1 cellular context compared by ENCODE assay signal in genomic region chr12:6775775-6776174, GRCh38.
TF ChIP-seq lines count a peak whose summit lies in the region.

No MANE protein-coding gene starts in this region.

TF ChIP-seq in HepG2, 621 proteins besides CTCF, POLR2A, EP300 and RAD21 (continued from another document and continues in another):
- TF ChIP-seq PRDM15 (CRISPR knock-in tag; IDR thresholded peaks at IDR 0.05) (no peak), AHR (CRISPR knock-in tag; IDR thresholded peaks at IDR 0.05) (no peak), ZNF180 (CRISPR knock-in tag; IDR thresholded peaks at IDR 0.05; ENCODE audit: borderline replicate concordance, low read depth) (no peak), TAF15 (IDR thresholded peaks at IDR 0.05; ENCODE audit: low read depth, low read length, poor library complexity, severe bottlenecking) (no peak), SNAPC5 (CRISPR knock-in tag; IDR thresholded peaks at IDR 0.05; ENCODE audit: borderline replicate concordance) (no peak), ZBTB8A (CRISPR knock-in tag; IDR thresholded peaks at IDR 0.05; ENCODE audit: borderline replicate concordance, low read depth) (peak; percentile 63; the same call in 1 of the 2 replicates), ZNF724P (CRISPR knock-in tag; IDR thresholded peaks at IDR 0.05; ENCODE audit: borderline replicate concordance) (no peak), RNF219 (CRISPR knock-in tag; IDR thresholded peaks at IDR 0.05) (no peak), ZNF446 (CRISPR knock-in tag; IDR thresholded peaks at IDR 0.05) (no peak), ZNF670 (CRISPR knock-in tag; IDR thresholded peaks at IDR 0.05; ENCODE audit: borderline replicate concordance) (no peak), NFE2L2 (IDR thresholded peaks at IDR 0.05; ENCODE audit: low read length) (no peak), CENPX (CRISPR knock-in tag; IDR thresholded peaks at IDR 0.05) (no peak), ZNF326 (CRISPR knock-in tag; IDR thresholded peaks at IDR 0.05; ENCODE audit: borderline replicate concordance) (no peak), MAFG (CRISPR knock-in tag; IDR thresholded peaks at IDR 0.05) (no peak), HMGA1 (CRISPR knock-in tag; conservative IDR thresholded peaks at IDR 0.05) (no peak), HDAC1 (CRISPR knock-in tag; IDR thresholded peaks at IDR 0.05) (peak; percentile 87), ZNF780A (CRISPR knock-in tag; IDR thresholded peaks at IDR 0.05) (no peak), SP2 (CRISPR knock-in tag; IDR thresholded peaks at IDR 0.05) (no peak), ZNF44 (CRISPR knock-in tag; IDR thresholded peaks at IDR 0.05) (no peak), KMT2B (CRISPR knock-in tag; IDR thresholded peaks at IDR 0.05) (0 out of 2 replicates have a peak, but pooled peaks have one; percentile 23), ZNF264 (CRISPR knock-in tag; IDR thresholded peaks at IDR 0.05) (peak; percentile 74; the same call in 1 of the 2 replicates), KDM4B (CRISPR knock-in tag; IDR thresholded peaks at IDR 0.05) (no peak), E2F1 (CRISPR knock-in tag; IDR thresholded peaks at IDR 0.05) (no peak), ZBTB37 (CRISPR knock-in tag; IDR thresholded peaks at IDR 0.05) (no peak), ZNF816 (CRISPR knock-in tag; IDR thresholded peaks at IDR 0.05; ENCODE audit: borderline replicate concordance) (no peak; the same call in 1 of the 2 replicates), IRF9 (CRISPR knock-in tag; IDR thresholded peaks at IDR 0.05; ENCODE audit: borderline replicate concordance) (no peak), MED8 (CRISPR knock-in tag; IDR thresholded peaks at IDR 0.05; ENCODE audit: insufficient replicate concordance) (peak; percentile 36), DRAP1 (CRISPR knock-in tag; IDR thresholded peaks at IDR 0.05) (no peak), RFX5 (IDR thresholded peaks at IDR 0.05; ENCODE audit: low read depth, low read length) (no peak), CENPBD1 (CRISPR knock-in tag; IDR thresholded peaks at IDR 0.05; ENCODE audit: borderline replicate concordance, low read depth) (no peak), ZHX1 (CRISPR knock-in tag; IDR thresholded peaks at IDR 0.05; ENCODE audit: low read depth) (no peak), ZNF615 (CRISPR knock-in tag; IDR thresholded peaks at IDR 0.05; ENCODE audit: borderline replicate concordance) (no peak), ZNF431 (CRISPR knock-in tag; IDR thresholded peaks at IDR 0.05; ENCODE audit: borderline replicate concordance, low read depth) (0 out of 2 replicates have a peak, but pooled peaks have one; percentile 46), ZNF350 (CRISPR knock-in tag; IDR thresholded peaks at IDR 0.05; ENCODE audit: borderline replicate concordance, low read depth) (no peak), DDIT3 (CRISPR knock-in tag; IDR thresholded peaks at IDR 0.05) (no peak), EZH2 (conservative IDR thresholded peaks at IDR 0.05; ENCODE audit: low read depth, low read length) (no peak), MLXIP (CRISPR knock-in tag; IDR thresholded peaks at IDR 0.05; ENCODE audit: borderline replicate concordance) (no peak), PAWR (CRISPR knock-in tag; IDR thresholded peaks at IDR 0.05; ENCODE audit: borderline replicate concordance) (no peak), ETS1 (CRISPR knock-in tag; IDR thresholded peaks at IDR 0.05) (no peak), ZNF124 (CRISPR knock-in tag; IDR thresholded peaks at IDR 0.05) (peak; percentile 83; the same call in 1 of the 2 replicates), ZNF138 (CRISPR knock-in tag; IDR thresholded peaks at IDR 0.05; ENCODE audit: low read depth) (no peak), ZNF121 (CRISPR knock-in tag; IDR thresholded peaks at IDR 0.05) (no peak)
